Comparison of ENCODE assay signal across 33 cellular contexts in the genomic region with DNA sequence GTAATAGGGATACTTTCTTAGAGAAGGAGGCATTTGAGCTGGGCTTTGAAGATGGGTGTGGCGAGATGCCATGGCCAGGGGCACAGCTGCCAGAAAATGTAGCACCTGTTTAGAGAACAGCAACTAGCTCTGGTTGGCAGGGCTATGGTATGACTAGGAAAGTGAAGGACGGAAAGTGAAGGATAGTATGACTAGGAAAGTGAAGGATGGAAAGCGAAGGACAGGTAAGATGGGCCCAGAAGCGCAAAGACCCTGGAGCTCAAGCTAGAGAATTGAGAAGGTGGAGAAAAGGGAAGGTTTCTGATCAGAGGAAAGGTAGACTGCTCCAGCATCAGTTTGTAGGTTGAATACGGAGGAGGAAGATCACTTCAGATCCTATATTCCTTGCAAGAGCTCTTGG.
"Had no signal": no experiment of that assay in that cellular context is flagged by ENCODE, and none has a peak within 500 bp of the region (broad histone marks: within the 10 kb centered on the region; RNA-seq: fewer than 3 reads in every experiment).

No MANE protein-coding gene starts in this region.

- H3K27ac Mint-ChIP-seq: activated B cell treated with CpG ODN at 0.5 μM for 24 hours; activated CD8-positive, alpha-beta T cell treated with anti-CD3 and anti-CD28 coated beads for 36 hours; activated naive CD4-positive, alpha-beta T cell treated with anti-CD3 and anti-CD28 coated beads, Interleukin-2, amount 10 ng/mL, durations not matched to agents 7 days and 5 days; activated naive CD4-positive, alpha-beta T cell treated with anti-CD3 and anti-CD28 coated beads, Interleukin-2, amount 50 U/mL, for 72 hours; effector memory CD8-positive, alpha-beta T cell; T-helper 17 cell; T-helper 2 cell treated with Interferon-gamma antibody and Interleukin-4, amounts not matched to agents 5 μg/mL and 100 μg/mL, for 36 hours had no signal

- H3K36me3 Mint-ChIP-seq: activated naive CD4-positive, alpha-beta T cell treated with anti-CD3 and anti-CD28 coated beads, Interleukin-2, amount 10 ng/mL, durations not matched to agents 7 days and 5 days; activated naive CD4-positive, alpha-beta T cell treated with anti-CD3 and anti-CD28 coated beads, Interleukin-2, amount 50 U/mL, for 72 hours had no signal

- H3K9me3 Mint-ChIP-seq: activated B cell treated with CpG ODN at 0.5 μM for 24 hours; activated CD8-positive, alpha-beta T cell treated with anti-CD3 and anti-CD28 coated beads for 36 hours; activated naive CD4-positive, alpha-beta T cell treated with anti-CD3 and anti-CD28 coated beads, Interleukin-2, amount 10 ng/mL, durations not matched to agents 7 days and 5 days; activated naive CD4-positive, alpha-beta T cell treated with anti-CD3 and anti-CD28 coated beads, Interleukin-2, amount 50 U/mL, for 72 hours; central memory CD8-positive, alpha-beta T cell; effector memory CD8-positive, alpha-beta T cell; T-helper 2 cell treated with Interferon-gamma antibody and Interleukin-4, amounts not matched to agents 5 μg/mL and 100 μg/mL, for 36 hours had no signal

- H3K4me1 ChIP-seq: gastrocnemius medialis had no signal

- H3K4me3 Mint-ChIP-seq: activated B cell treated with CpG ODN at 0.5 μM for 24 hours; activated CD8-positive, alpha-beta T cell treated with anti-CD3 and anti-CD28 coated beads for 36 hours; activated naive CD4-positive, alpha-beta T cell treated with anti-CD3 and anti-CD28 coated beads, Interleukin-2, amount 10 ng/mL, durations not matched to agents 7 days and 5 days; central memory CD8-positive, alpha-beta T cell; effector memory CD8-positive, alpha-beta T cell; T-helper 17 cell; T-helper 2 cell treated with Interferon-gamma antibody and Interleukin-4, amounts not matched to agents 5 μg/mL and 100 μg/mL, for 36 hours had no signal

- H3K4me3 ChIP-seq: esophagus muscularis mucosa, gastrocnemius medialis, heart left ventricle had no signal

- FAIRE-seq: astrocyte, colon had no signal

- H3K27me3 ChIP-seq: brain microvascular endothelial cell, foreskin keratinocyte, gastrocnemius medialis had no signal

- H3K36me3 ChIP-seq: brain microvascular endothelial cell, esophagus muscularis mucosa, gastrocnemius medialis, heart left ventricle, WERI-Rb-1 had no signal

- ATAC-seq: activated CD4-positive, CD25-positive, alpha-beta regulatory T cell treated with anti-CD3 and anti-CD28 coated beads, Interleukin-2, amount 50 U/mL, for 24 hours; activated CD8-positive, alpha-beta T cell treated with anti-CD3 and anti-CD28 coated beads for 36 hours; activated naive CD4-positive, alpha-beta T cell treated with anti-CD3 and anti-CD28 coated beads, Interleukin-2, amount 50 U/mL, for 72 hours; effector memory CD8-positive, alpha-beta T cell; gastrocnemius medialis; heart left ventricle; T-helper 17 cell had no signal

- DNase-seq: activated B cell treated with CpG ODN at 0.5 μM for 24 hours; activated CD4-positive, alpha-beta T cell treated with anti-CD3 and anti-CD28 coated beads for 48 hours; activated CD4-positive, alpha-beta T cell treated with anti-CD3 and anti-CD28 coated beads, Interleukin-2, amount 50 U/mL, for 1 hour; activated CD4-positive, alpha-beta T cell treated with anti-CD3 and anti-CD28 coated beads, Interleukin-2, amount 50 U/mL, for 48 hours; activated CD8-positive, alpha-beta memory T cell treated with anti-CD3 and anti-CD28 coated beads for 24 hours; activated CD8-positive, alpha-beta T cell treated with anti-CD3 and anti-CD28 coated beads for 36 hours; activated gamma-delta T cell; activated naive CD4-positive, alpha-beta T cell; activated naive CD4-positive, alpha-beta T cell treated with anti-CD3 and anti-CD28 coated beads, Interleukin-2, amount 10 ng/mL, durations not matched to agents 7 days and 5 days; activated T-cell treated with anti-CD3 and anti-CD28 coated beads, Interleukin-2, amount 50 U/mL, for 48 hours; amniotic stem cell; anterior cingulate cortex; brain microvascular endothelial cell; cortex of kidney; dermis blood vessel endothelial cell; effector CD4-positive, alpha-beta T cell; effector memory CD8-positive, alpha-beta T cell; erythroblast; foreskin keratinocyte; gastrocnemius medialis; glutamatergic neuron; heart left ventricle; T-helper 1 cell; T-helper 17 cell; T1000; WERI-Rb-1 had no signal

- H3K9me3 ChIP-seq: gastrocnemius medialis had no signal

- H3K27ac ChIP-seq: brain microvascular endothelial cell, esophagus muscularis mucosa, foreskin keratinocyte, gastrocnemius medialis, heart left ventricle, WERI-Rb-1 had no signal
